1 cellular context compared by ENCODE assay signal in the genomic region with DNA sequence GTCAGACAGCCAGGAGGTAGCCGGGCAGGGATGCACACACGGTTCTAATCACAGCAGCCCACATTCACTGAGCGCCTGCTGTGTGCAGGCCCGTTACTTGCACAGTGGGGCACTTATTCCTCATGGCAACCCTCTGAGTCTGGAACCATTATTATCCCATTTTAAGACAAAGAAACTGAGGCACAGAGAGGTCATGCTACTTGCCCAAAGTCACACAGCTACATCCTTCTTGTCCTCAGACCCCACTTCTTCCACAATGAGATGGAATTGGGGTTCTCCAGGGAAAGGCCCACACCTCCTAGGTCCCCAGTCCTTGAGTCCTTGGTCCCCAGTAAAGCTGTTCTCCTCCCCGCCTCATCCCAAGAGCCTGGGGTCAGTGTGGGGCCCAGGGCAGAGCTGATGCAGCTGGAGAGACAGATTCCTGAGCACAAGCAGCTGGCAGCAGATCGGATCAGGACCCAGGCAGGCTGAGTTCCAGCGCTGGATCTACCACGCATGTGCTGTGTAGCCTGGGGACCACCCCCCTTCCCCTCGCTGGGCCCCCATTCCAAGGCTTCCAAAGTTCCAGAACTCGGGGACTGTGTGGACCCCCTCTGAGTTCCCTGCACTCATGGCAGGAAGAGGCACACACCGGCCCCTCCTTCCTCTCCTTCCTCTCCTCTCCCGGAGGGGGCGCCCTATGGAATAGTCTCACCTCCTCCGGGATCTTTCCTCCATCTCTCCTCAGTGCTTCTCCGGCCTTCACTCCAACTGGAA.
TF ChIP-seq lines count a peak whose summit lies in the region.

No MANE protein-coding gene starts in this region.

TF ChIP-seq in K562, 482 proteins besides CTCF, POLR2A, EP300 and RAD21 (continued from another document):
- TF ChIP-seq RBM25 (IDR thresholded peaks at IDR 0.05; ENCODE audit: low read depth, low read length, severe bottlenecking) (peak; percentile 65), SP2 (IDR thresholded peaks at IDR 0.05; ENCODE audit: extremely low read depth, low read depth, low read length, poor library complexity, severe bottlenecking) (no peak)
